30 cellular contexts compared by ENCODE assay signal in genomic region chr17:40932608-40933007, GRCh38. TPM values are rescaled to one million over a fixed set of nuclear protein-coding genes. Genes with fewer than 3 reads are reported as not detected.
DNase-seq lines count a peak whose midpoint lies in the region; ATAC-seq and TF ChIP-seq lines count a peak whose summit lies in the region.
"Had no signal": no experiment of that assay in that cellular context is flagged by ENCODE, and none has a peak within 500 bp of the region (broad histone marks: within the 10 kb centered on the region; RNA-seq: fewer than 3 reads in every experiment).

No MANE protein-coding gene starts in this region.

- ATAC-seq in HG02852 (IDR thresholded peaks at IDR 0.05; ENCODE audit: unreplicated experiment) = no peak
- ATAC-seq: activated CD8-positive, alpha-beta memory T cell treated with anti-CD3 and anti-CD28 coated beads, Interleukin-2, amount 10 ng/mL, durations not matched to agents 7 days and 5 days; activated naive CD8-positive, alpha-beta T cell treated with anti-CD3 and anti-CD28 coated beads, Interleukin-2, amount 50 U/mL, for 24 hours; activated T-cell treated with anti-CD3 and anti-CD28 coated beads, Interleukin-2, amount 50 U/mL, for 4 hours had no signal

- H3K36me3 ChIP-seq in HAP-1 (replicated peaks) (no peaks in the 10 kb centered on the region), kidney epithelial cell (ENCODE audit: control insufficient read depth, insufficient read depth, low read length) (no peaks in the 10 kb centered on the region), brain microvascular endothelial cell (replicated peaks) (no peaks in the 10 kb centered on the region)
- H3K36me3 ChIP-seq: BE2C, left ventricle myocardium inferior, tibial artery had no signal

- DNase-seq in HAP-1 (ENCODE audit: low spot score in 2 of 2) (peak; percentile 77 to 99), astrocyte of the hippocampus (ENCODE audit: low read depth, low spot score) (peak; percentile 87), kidney epithelial cell (ENCODE audit: low read depth) (peak; percentile 79), retina (peak; percentile 61), NK-92 (lab: John Stamatoyannopoulos, UW; ENCODE audit: unreplicated experiment) (no peak), anterior cingulate cortex (lab: John Stamatoyannopoulos, UW) (no peak), brain microvascular endothelial cell (no peak)
- DNase-seq: ACHN; activated CD4-positive, CD25-positive, alpha-beta regulatory T cell; activated CD8-positive, alpha-beta memory T cell treated with anti-CD3 and anti-CD28 coated beads, Interleukin-2, amount 10 ng/mL, durations not matched to agents 7 days and 5 days; activated gamma-delta T cell treated with Interleukin-2 at 50 U/mL for 16 hours; activated naive CD8-positive, alpha-beta T cell treated with anti-CD3 and anti-CD28 coated beads, Interleukin-2, amount 50 U/mL, for 24 hours; activated T-cell treated with anti-CD3 and anti-CD28 coated beads, Interleukin-2, amount 50 U/mL, for 4 hours; BE2C; CD8-positive, alpha-beta memory T cell; dermis blood vessel endothelial cell; DMS153; hippocampal formation; left ventricle myocardium inferior; NCI-H446 treated with DMSO at 0.1 percent for 48 hours; NCI-H774; SK-N-SH; stimulated activated CD4-positive, alpha-beta T cell treated with anti-CD3 and anti-CD28 coated beads, Interleukin-15, amount 100 ng/mL, for 24 hours; stimulated activated CD4-positive, alpha-beta T cell treated with anti-CD3 and anti-CD28 coated beads, Interleukin-4, amount 100 ng/mL, for 4 hours; tibial artery had no signal

- H3K9me3 ChIP-seq in HAP-1 = no peaks in the 10 kb centered on the region
- H3K9me3 ChIP-seq: BE2C, left ventricle myocardium inferior, neutrophil, SK-N-SH, tibial artery had no signal

- TF ChIP-seq CTCF in kidney epithelial cell (IDR thresholded peaks at IDR 0.05; ENCODE audit: insufficient read depth, low read length, poor library complexity, severe bottlenecking) (no peak), brain microvascular endothelial cell (IDR thresholded peaks at IDR 0.05; ENCODE audit: low read depth, low read length, missing control alignments) (no peak)

- in situ Hi-C loops in HAP-1 (cut with MboI; ENCODE audit: low sequenced_read_pairs) = no loop called here
- in situ Hi-C loops in brain microvascular endothelial cell (cut with HindIII; ENCODE audit: low pct_ligation_motif_present, low sequenced_read_pairs) = no loop called here

- peaks cover 26% of the 10 kb centered on the region for H3K4me1 ChIP-seq in HAP-1
- H3K4me1 ChIP-seq: BE2C, left ventricle myocardium inferior had no signal

- H3K4me3 ChIP-seq in HAP-1 = no peak overlapping the region
- no peak overlapping the region for H3K4me3 ChIP-seq in kidney epithelial cell (ENCODE audit: low read depth, low read length)
- no peak overlapping the region for H3K4me3 ChIP-seq in brain microvascular endothelial cell (ENCODE audit: low read depth, low read length)
- H3K4me3 ChIP-seq: left ventricle myocardium inferior, tibial artery had no signal

- no peaks in the 10 kb centered on the region for H3K27me3 ChIP-seq in HAP-1 (ENCODE audit: low read depth)
- H3K27me3 ChIP-seq in kidney epithelial cell (ENCODE audit: control insufficient read depth, insufficient read depth, low read length) = no peaks in the 10 kb centered on the region
- H3K27me3 ChIP-seq in brain microvascular endothelial cell (replicated peaks) = no peaks in the 10 kb centered on the region
- H3K27me3 ChIP-seq: tibial artery had no signal

- no peak overlapping the region for H3K27ac ChIP-seq in brain microvascular endothelial cell
- H3K27ac ChIP-seq: left ventricle myocardium inferior, neutrophil, tibial artery had no signal

RNA-seq across cellular contexts. Expression of gene KRT23, which starts 4.8 kb away (rescaled TPM):
- total RNA-seq in kidney epithelial cell = 24.2 and 25.9 TPM in 2 replicates
- total RNA-seq: activated CD8-positive, alpha-beta memory T cell treated with anti-CD3 and anti-CD28 coated beads, Interleukin-2, amount 10 ng/mL, durations not matched to agents 7 days and 5 days; activated T-cell treated with anti-CD3 and anti-CD28 coated beads, Interleukin-2, amount 50 U/mL, for 4 hours; CD8-positive, alpha-beta memory T cell; T-helper 1 cell treated with Interleukin-12 subunit alpha and Interleukin-12 subunit beta and Interleukin-4 antibody, amounts not matched to agents 30 ng/mL and 1 ng/mL, for 36 hours had no signal

RNA-seq across cellular contexts. Expression of gene KRT39, which starts 34.1 kb away (rescaled TPM):
- total RNA-seq in kidney epithelial cell = not detected in 2 replicates
- total RNA-seq: activated CD8-positive, alpha-beta memory T cell treated with anti-CD3 and anti-CD28 coated beads, Interleukin-2, amount 10 ng/mL, durations not matched to agents 7 days and 5 days; activated T-cell treated with anti-CD3 and anti-CD28 coated beads, Interleukin-2, amount 50 U/mL, for 4 hours; CD8-positive, alpha-beta memory T cell; dermis blood vessel endothelial cell; left ventricle myocardium inferior; mesenteric fat pad; posterior vena cava; T-helper 1 cell treated with Interleukin-12 subunit alpha and Interleukin-12 subunit beta and Interleukin-4 antibody, amounts not matched to agents 30 ng/mL and 1 ng/mL, for 36 hours had no signal

RNA-seq across cellular contexts. Expression of gene KRT20, which starts 47.6 kb away (rescaled TPM):
- total RNA-seq in kidney epithelial cell = not detected in 2 replicates
- total RNA-seq: activated CD8-positive, alpha-beta memory T cell treated with anti-CD3 and anti-CD28 coated beads, Interleukin-2, amount 10 ng/mL, durations not matched to agents 7 days and 5 days; CD8-positive, alpha-beta memory T cell; dermis blood vessel endothelial cell; left ventricle myocardium inferior; posterior vena cava; T-helper 1 cell treated with Interleukin-12 subunit alpha and Interleukin-12 subunit beta and Interleukin-4 antibody, amounts not matched to agents 30 ng/mL and 1 ng/mL, for 36 hours had no signal

RNA-seq across cellular contexts. Expression of gene KRT40, which starts 51.5 kb away (rescaled TPM):
- total RNA-seq in kidney epithelial cell = not detected in 2 replicates
- total RNA-seq: activated CD8-positive, alpha-beta memory T cell treated with anti-CD3 and anti-CD28 coated beads, Interleukin-2, amount 10 ng/mL, durations not matched to agents 7 days and 5 days; activated T-cell treated with anti-CD3 and anti-CD28 coated beads, Interleukin-2, amount 50 U/mL, for 4 hours; CD8-positive, alpha-beta memory T cell; dermis blood vessel endothelial cell; left ventricle myocardium inferior; mesenteric fat pad; posterior vena cava; T-helper 1 cell treated with Interleukin-12 subunit alpha and Interleukin-12 subunit beta and Interleukin-4 antibody, amounts not matched to agents 30 ng/mL and 1 ng/mL, for 36 hours had no signal

Comparison
In these comparisons a context has a peak if more than half of its experiments do, and no peak if none do; other contexts are left out.
1. DNase-seq: peak in HAP-1 (2 of 2), astrocyte of the hippocampus (single experiment), kidney epithelial cell (single experiment) and retina (single experiment); none in NK-92 (single experiment), anterior cingulate cortex (0 of 58) and brain microvascular endothelial cell (single experiment).